ENCODE assay signal across 1 cellular context in genomic region chr3:105187340-105187739, GRCh38.
TF ChIP-seq lines count a peak whose summit lies in the region.

No MANE protein-coding gene starts in this region.

TF ChIP-seq in IMR-90, 13 proteins besides CTCF, POLR2A, EP300 and RAD21 (continued from another document):
- TF ChIP-seq SMC3 (IDR thresholded peaks at IDR 0.05; ENCODE audit: low read depth, low read length) (no peak), NFE2L2 (IDR thresholded peaks at IDR 0.05; ENCODE audit: low read depth, low read length) (no peak), MAFK (IDR thresholded peaks at IDR 0.05; ENCODE audit: low read depth, low read length) (no peak), RFX5 (IDR thresholded peaks at IDR 0.05; ENCODE audit: low read depth, low read length) (no peak), RCOR1 (IDR thresholded peaks at IDR 0.05; ENCODE audit: insufficient replicate concordance, low read length) (no peak), MAZ (IDR thresholded peaks at IDR 0.05; ENCODE audit: borderline replicate concordance, low read depth, low read length) (no peak)
- TF ChIP-seq, protein P1, sequence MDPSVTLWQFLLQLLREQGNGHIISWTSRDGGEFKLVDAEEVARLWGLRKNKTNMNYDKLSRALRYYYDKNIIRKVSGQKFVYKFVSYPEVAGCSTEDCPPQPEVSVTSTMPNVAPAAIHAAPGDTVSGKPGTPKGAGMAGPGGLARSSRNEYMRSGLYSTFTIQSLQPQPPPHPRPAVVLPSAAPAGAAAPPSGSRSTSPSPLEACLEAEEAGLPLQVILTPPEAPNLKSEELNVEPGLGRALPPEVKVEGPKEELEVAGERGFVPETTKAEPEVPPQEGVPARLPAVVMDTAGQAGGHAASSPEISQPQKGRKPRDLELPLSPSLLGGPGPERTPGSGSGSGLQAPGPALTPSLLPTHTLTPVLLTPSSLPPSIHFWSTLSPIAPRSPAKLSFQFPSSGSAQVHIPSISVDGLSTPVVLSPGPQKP (IDR thresholded peaks at IDR 0.05; ENCODE audit: borderline replicate concordance, low read depth, low read length) = no peak
